Comparison of ENCODE assay signal across 11 cellular contexts in genomic region chr14:36656769-36657408, GRCh38. TPM values are rescaled to one million over a fixed set of nuclear protein-coding genes. Genes with fewer than 3 reads are reported as not detected.
A peak's percentile ranks its signal among the peaks of the same experiment; 100 is the strongest.
DNase-seq lines count a peak whose midpoint lies in the region; ATAC-seq and TF ChIP-seq lines count a peak whose summit lies in the region.
"Had no signal": no experiment of that assay in that cellular context is flagged by ENCODE, and none has a peak within 500 bp of the region (broad histone marks: within the 10 kb centered on the region; RNA-seq: fewer than 3 reads in every experiment).

No MANE protein-coding gene starts in this region.

- DNase-seq in breast epithelium (ENCODE audit: low spot score in 2 of 2): no peak
- DNase-seq in MCF 10A (ENCODE audit: unreplicated experiment): no peak
- DNase-seq in SK-N-SH: no peak
- no peak for DNase-seq in lower lobe of right lung
- DNase-seq in NCI-H82 (lab: John Stamatoyannopoulos, UW): no peak
- DNase-seq in mucosa of descending colon: no peak
- DNase-seq in NCI-H2196 treated with DMSO at 0.1 percent for 48 hours (lab: John Stamatoyannopoulos, UW; ENCODE audit: unreplicated experiment): no peak

- no peak for TF ChIP-seq EP300 in SK-N-SH (IDR thresholded peaks at IDR 0.05; ENCODE audit: borderline replicate concordance in 1 of 2, low read depth in 1 of 2, low read length in 1 of 2)

- no peaks in the 10 kb centered on the region for H3K27me3 Mint-ChIP-seq in MCF 10A (ENCODE audit: insufficient read depth, unreplicated experiment)

- H3K9me2 ChIP-seq in SK-N-SH: no peaks in the 10 kb centered on the region

- no TSS peak for BruUV-seq in MCF 10A (replicated peaks; lab: Mats Ljungman, UMichigan)

- no peaks in the 10 kb centered on the region for H3K36me3 ChIP-seq in breast epithelium
- H3K36me3 ChIP-seq in SK-N-SH (replicated peaks in 1 of 2; ENCODE audit: control insufficient read depth in 1 of 2, insufficient read depth in 2 of 2, low read length in 1 of 2): no peaks in the 10 kb centered on the region
- H3K36me3 ChIP-seq in lower lobe of right lung: no peaks in the 10 kb centered on the region
- no peaks in the 10 kb centered on the region for H3K36me3 ChIP-seq in thymus (ENCODE audit: control insufficient read depth, insufficient read depth)
- H3K36me3 ChIP-seq in mucosa of descending colon (ENCODE audit: low read depth): no peaks in the 10 kb centered on the region

- no peaks in the 10 kb centered on the region for H3K9me3 Mint-ChIP-seq in MCF 10A (ENCODE audit: unreplicated experiment)

- H3K4me2 ChIP-seq in SK-N-SH: peak overlapping the region; percentile 69

- no peaks in the 10 kb centered on the region for H4K20me1 ChIP-seq in SK-N-SH (ENCODE audit: insufficient read depth)

- H3K4me3 Mint-ChIP-seq in MCF 10A (ENCODE audit: unreplicated experiment): no peak overlapping the region

- H3K4me1 ChIP-seq in breast epithelium: peaks cover 0 to 6% of the 10 kb centered on the region in 2 donors
- no peaks in the 10 kb centered on the region; a peak in 1 of 4 replicates for H3K4me1 ChIP-seq in SK-N-SH (ENCODE audit: control insufficient read depth in 1 of 2, insufficient read depth in 2 of 2, low read depth in 1 of 2, low read length in 1 of 2)
- peaks cover 43% of the 10 kb centered on the region for H3K4me1 ChIP-seq in lower lobe of right lung
- no peaks in the 10 kb centered on the region for H3K4me1 ChIP-seq in thymus (ENCODE audit: control insufficient read depth, insufficient read depth, low read length)
- H3K4me1 ChIP-seq in mucosa of descending colon (ENCODE audit: low read depth): peaks cover 38% of the 10 kb centered on the region

- H3K36me3 Mint-ChIP-seq in MCF 10A (ENCODE audit: insufficient read depth, unreplicated experiment): no peaks in the 10 kb centered on the region

- H3K27me3 ChIP-seq in breast epithelium: peaks cover 10 to 99% of the 10 kb centered on the region in 2 donors
- H3K27me3 ChIP-seq in SK-N-SH (ENCODE audit: insufficient read depth): peaks cover 94% of the 10 kb centered on the region
- peaks cover 100% of the 10 kb centered on the region for H3K27me3 ChIP-seq in lower lobe of right lung (ENCODE audit: low read depth)
- H3K27me3 ChIP-seq in thymus (ENCODE audit: control insufficient read depth, insufficient read depth): peaks cover 90% of the 10 kb centered on the region
- H3K27me3 ChIP-seq: testis had no signal

- H3K9me3 ChIP-seq in breast epithelium (no peaks in the 10 kb centered on the region), SK-N-SH (no peaks in the 10 kb centered on the region), lower lobe of right lung (no peaks in the 10 kb centered on the region), thymus (ENCODE audit: control insufficient read depth) (no peaks in the 10 kb centered on the region), mucosa of descending colon (no peaks in the 10 kb centered on the region)
- H3K9me3 ChIP-seq: testis had no signal

- no peak for ATAC-seq in lower lobe of right lung
- ATAC-seq in mucosa of descending colon: no peak

- CTCF ChIA-PET in MCF 10A (lab: Yijun Ruan, JAX): interaction anchor here (0.5 to 7.5 kb wide), 5 partner anchors 8 to 775 kb away, joined by 3 to 41 read pairs (median 3); no protein-coding TSS in a partner anchor
- CTCF ChIA-PET in SK-N-SH (lab: Yijun Ruan, JAX): interaction anchor here (1.1 to 2.0 kb wide), 5 partner anchors 9 to 103 kb away, joined by 3 to 13 read pairs (median 4); no protein-coding TSS in a partner anchor

- intact Hi-C loops in breast epithelium (cut with DNase I; ENCODE audit: low total_unique reads): no loop called here
- intact Hi-C loops in MCF 10A (cut with micrococcal nuclease): no loop called here
- intact Hi-C loops in lower lobe of right lung (cut with DNase I): no loop called here
- intact Hi-C loops in mucosa of descending colon (cut with DNase I, micrococcal nuclease): no loop called here

- H3K27ac ChIP-seq in breast epithelium: no peak overlapping the region
- no peak overlapping the region for H3K27ac ChIP-seq in SK-N-SH (ENCODE audit: low read depth in 2 of 2, low read length in 1 of 2)
- H3K27ac ChIP-seq in lower lobe of right lung: no peak overlapping the region
- peak overlapping the region; percentile 80 for H3K27ac ChIP-seq in thymus (ENCODE audit: low read depth)
- H3K27ac ChIP-seq: testis, VCaP had no signal

- no peak for TF ChIP-seq RAD21 in SK-N-SH (IDR thresholded peaks at IDR 0.05; ENCODE audit: low read length)

- TF ChIP-seq POLR2A in breast epithelium (IDR thresholded peaks at IDR 0.05): no peak

- H3K9ac ChIP-seq in SK-N-SH: no peak overlapping the region

- H3K4me3 ChIP-seq in breast epithelium (peak overlapping the region; percentile 5 to 56 (median 24)), SK-N-SH (ENCODE audit: low read depth in 2 of 2, low read length in 1 of 2) (peak overlapping the region in 1 of 2 experiments; percentile 41; a peak in 2 of 4 replicates), lower lobe of right lung (peak overlapping the region; percentile 29), thymus (ENCODE audit: low read length) (peak overlapping the region; percentile 29), mucosa of descending colon (no peak overlapping the region)

- no peak overlapping the region for H2AFZ ChIP-seq in SK-N-SH (ENCODE audit: low read depth)

- 14% methylated on average over 27 of the region's 27 CpGs for WGBS in SK-N-SH (ENCODE audit: low lambda C conversion rate)
- WGBS in thymus: 4% methylated on average over 27 of the region's 27 CpGs

- no peaks in the 10 kb centered on the region for H3K79me2 ChIP-seq in SK-N-SH (ENCODE audit: insufficient read depth)

- no peak overlapping the region for H3K27ac Mint-ChIP-seq in MCF 10A (ENCODE audit: low read depth, unreplicated experiment)

- POLR2A ChIA-PET in MCF 10A (lab: Yijun Ruan, JAX): interaction anchor here (0.6 to 0.7 kb wide), 2 partner anchors 9 to 453 kb away, joined by 4 to 5 read pairs; no protein-coding TSS in a partner anchor
- POLR2A ChIA-PET in SK-N-SH (lab: Yijun Ruan, JAX): no interaction called here

- H3F3A ChIP-seq in SK-N-SH (replicated peaks; ENCODE audit: insufficient read depth): no peaks in the 10 kb centered on the region

- TF ChIP-seq CTCF in breast epithelium (IDR thresholded peaks at IDR 0.05) (no peak), MCF 10A (IDR thresholded peaks at IDR 0.05; ENCODE audit: unreplicated experiment) (no peak), SK-N-SH (IDR thresholded peaks at IDR 0.05) (no peak), lower lobe of right lung (IDR thresholded peaks at IDR 0.05) (no peak), mucosa of descending colon (IDR thresholded peaks at IDR 0.05) (no peak)

- H3K4me1 Mint-ChIP-seq in MCF 10A (ENCODE audit: insufficient read depth, unreplicated experiment): peaks cover 5% of the 10 kb centered on the region

TF ChIP-seq in SK-N-SH, 30 proteins besides CTCF, POLR2A, EP300 and RAD21:
- no peak for TF ChIP-seq FOXM1 (IDR thresholded peaks at IDR 0.05; ENCODE audit: low read depth)
- no peak for TF ChIP-seq MXI1 (IDR thresholded peaks at IDR 0.05; ENCODE audit: low read depth, low read length)
- TF ChIP-seq FOXJ3 (CRISPR knock-in tag; IDR thresholded peaks at IDR 0.05): no peak
- peak; percentile 78 for TF ChIP-seq EZH2phosphoT487 (IDR thresholded peaks at IDR 0.05; ENCODE audit: borderline replicate concordance, low read depth)
TF ChIP-seq in SK-N-SH: peak in this region for 1.

RNA-seq across cellular contexts. Expression of gene PAX9, which starts 4.8 kb away (rescaled TPM):
- 1 to 10 TPM in 2 of 3 donors, under 1 TPM in 1; 0.64 to 4.9 (median 1.3) TPM for total RNA-seq in breast epithelium
- 5.5 and 7.3 TPM in 2 replicates for total RNA-seq in MCF 10A (2022)
- not detected in 2 replicates for polyA plus RNA-seq in SK-N-SH (2012; rRNA removed)
- polyA plus RNA-seq in SK-N-SH (2012; cell fraction: cytosol; rRNA removed): not detected in 2 replicates
- polyA plus RNA-seq in SK-N-SH (2012; cell fraction: nucleus; rRNA removed): not detected in 2 replicates
- total RNA-seq in lower lobe of right lung: 1.0 TPM
- polyA plus RNA-seq in thymus: 30.9 TPM
- total RNA-seq in mucosa of descending colon: under 1 TPM; 0.29 to 0.44 (median 0.38) TPM
- total RNA-seq: lung microvascular endothelial cell had no signal
